Comparison of ENCODE assay signal across 1 cellular context in the genomic region with DNA sequence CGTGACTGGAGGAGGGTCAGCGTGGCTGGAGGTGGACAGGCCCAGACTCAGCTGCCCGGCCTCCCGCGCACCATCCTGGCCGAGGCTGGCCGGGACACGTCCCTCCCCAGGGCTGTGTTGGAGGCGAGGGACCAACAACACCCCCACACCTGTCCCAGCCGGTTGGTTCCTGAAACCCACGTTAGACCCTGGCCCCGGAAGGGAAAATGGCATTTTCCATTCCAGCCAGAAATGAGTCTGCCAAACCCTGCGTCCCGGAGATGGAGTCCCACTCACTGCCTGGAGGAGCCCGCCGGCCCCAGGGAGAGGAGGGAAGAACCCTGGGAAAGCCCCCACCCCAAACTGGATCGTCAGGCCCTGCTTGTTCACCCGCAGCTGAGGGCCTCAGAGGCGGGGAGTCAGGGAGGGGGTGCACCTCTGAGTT.
TF ChIP-seq lines count a peak whose summit lies in the region.

No MANE protein-coding gene starts in this region.

TF ChIP-seq in HEK293, 187 proteins besides CTCF, POLR2A, EP300 and RAD21 (continued from another document):
- no peak for TF ChIP-seq PBX3 (CRISPR knock-in tag; IDR thresholded peaks at IDR 0.05)
